25 cellular contexts compared by ENCODE assay signal in genomic region chr11:22656128-22656527, GRCh38. TPM values are rescaled to one million over a fixed set of nuclear protein-coding genes. Genes with fewer than 3 reads are reported as not detected.
DNase-seq lines count a peak whose midpoint lies in the region; ATAC-seq and TF ChIP-seq lines count a peak whose summit lies in the region.
"Had no signal": no experiment of that assay in that cellular context is flagged by ENCODE, and none has a peak within 500 bp of the region (broad histone marks: within the 10 kb centered on the region; RNA-seq: fewer than 3 reads in every experiment).

No MANE protein-coding gene starts in this region.

- no peak overlapping the region for H3K4me3 ChIP-seq in RWPE2 (ENCODE audit: severe bottlenecking)
- H3K4me3 ChIP-seq: skin epidermis had no signal

- H3K27ac ChIP-seq in RWPE2 (ENCODE audit: poor library complexity, severe bottlenecking), result no peak overlapping the region
- H3K27ac ChIP-seq: skin epidermis had no signal

- H3K27me3 Mint-ChIP-seq in natural killer cell (ENCODE audit: low read depth in 2 of 2) (no peaks in the 10 kb centered on the region), type B pancreatic cell (no peaks in the 10 kb centered on the region)
- peaks cover 13 to 19% of the 10 kb centered on the region in 2 donors for H3K27me3 Mint-ChIP-seq in natural killer cell treated with Interleukin-12 subunit alpha and Interleukin-12 subunit beta and Interleukin-15 and Interleukin-18, amount 100 ng/mL, for 72 hours
- H3K27me3 Mint-ChIP-seq: activated CD4-positive, alpha-beta memory T cell treated with anti-CD3 and anti-CD28 coated beads, Interleukin-2, amount 10 ng/mL, durations not matched to agents 7 days and 5 days; activated naive CD8-positive, alpha-beta T cell treated with anti-CD3 and anti-CD28 coated beads for 36 hours; brain; progenitor cell of endocrine pancreas had no signal

- no peaks in the 10 kb centered on the region for H3K9me3 ChIP-seq in RWPE2 (ENCODE audit: severe bottlenecking)

- ATAC-seq in natural killer cell (no peak), RWPE2 (ENCODE audit: low read depth) (peak; percentile 49; the same call in 1 of the 3 replicates)
- ATAC-seq in natural killer cell treated with Interleukin-12 subunit alpha and Interleukin-12 subunit beta and Interleukin-15 and Interleukin-18, amount 100 ng/mL, for 72 hours, result no peak
- ATAC-seq: activated T-cell treated with anti-CD3 and anti-CD28 coated beads, Interleukin-2, amount 50 U/mL, for 4 hours; Right ventricle myocardium inferior; WTC11 had no signal

- no peaks in the 10 kb centered on the region for H3K36me3 ChIP-seq in RWPE2 (ENCODE audit: low read depth)

- intact Hi-C loops in natural killer cell (cut with micrococcal nuclease), result no loop called here

- no peaks in the 10 kb centered on the region for H3K27me3 ChIP-seq in RWPE2 (ENCODE audit: insufficient read depth, poor library complexity, severe bottlenecking)

- H3K27ac Mint-ChIP-seq in natural killer cell (peak overlapping the region; percentile 50 to 75), type B pancreatic cell (no peak overlapping the region)
- H3K27ac Mint-ChIP-seq in natural killer cell treated with Interleukin-12 subunit alpha and Interleukin-12 subunit beta and Interleukin-15 and Interleukin-18, amount 100 ng/mL, for 72 hours, result peak overlapping the region in 1 of 2 donors; percentile 68
- H3K27ac Mint-ChIP-seq: activated CD4-positive, alpha-beta memory T cell treated with anti-CD3 and anti-CD28 coated beads, Interleukin-2, amount 10 ng/mL, durations not matched to agents 7 days and 5 days; activated naive CD8-positive, alpha-beta T cell treated with anti-CD3 and anti-CD28 coated beads for 36 hours; brain; dendritic cell treated with granulocyte-macrophage colony-stimulating factor and Interleukin-4, amounts not matched to agents 40 ng/mL and 50 ng/mL, for 4 days; WTC11 had no signal

- H3K36me3 Mint-ChIP-seq in natural killer cell (no peaks in the 10 kb centered on the region), type B pancreatic cell (no peaks in the 10 kb centered on the region)
- H3K36me3 Mint-ChIP-seq in natural killer cell treated with Interleukin-12 subunit alpha and Interleukin-12 subunit beta and Interleukin-15 and Interleukin-18, amount 100 ng/mL, for 72 hours, result peaks cover 13% of the 10 kb centered on the region
- H3K36me3 Mint-ChIP-seq: activated naive CD8-positive, alpha-beta T cell treated with anti-CD3 and anti-CD28 coated beads for 36 hours had no signal

- H3K9me3 Mint-ChIP-seq in natural killer cell (no peaks in the 10 kb centered on the region), type B pancreatic cell (peaks cover 9% of the 10 kb centered on the region)
- no peaks in the 10 kb centered on the region for H3K9me3 Mint-ChIP-seq in natural killer cell treated with Interleukin-12 subunit alpha and Interleukin-12 subunit beta and Interleukin-15 and Interleukin-18, amount 100 ng/mL, for 72 hours

- H3K4me3 Mint-ChIP-seq in natural killer cell, result no peak overlapping the region
- no peak overlapping the region for H3K4me3 Mint-ChIP-seq in natural killer cell treated with Interleukin-12 subunit alpha and Interleukin-12 subunit beta and Interleukin-15 and Interleukin-18, amount 100 ng/mL, for 72 hours
- H3K4me3 Mint-ChIP-seq in type B pancreatic cell, result peak overlapping the region; percentile 1
- H3K4me3 Mint-ChIP-seq: activated CD4-positive, alpha-beta memory T cell treated with anti-CD3 and anti-CD28 coated beads, Interleukin-2, amount 10 ng/mL, durations not matched to agents 7 days and 5 days; activated naive CD8-positive, alpha-beta T cell treated with anti-CD3 and anti-CD28 coated beads for 36 hours; activated T-cell treated with anti-CD3 and anti-CD28 coated beads, Interleukin-2, amount 50 U/mL, for 4 hours; brain; dendritic cell treated with granulocyte-macrophage colony-stimulating factor and Interleukin-4, amounts not matched to agents 40 ng/mL and 50 ng/mL, for 4 days; nephron; WTC11 had no signal

- H3K4me1 Mint-ChIP-seq in natural killer cell (peaks cover 25 to 28% of the 10 kb centered on the region in 2 donors), type B pancreatic cell (ENCODE audit: unreplicated experiment) (peaks cover 23% of the 10 kb centered on the region)
- H3K4me1 Mint-ChIP-seq in natural killer cell treated with Interleukin-12 subunit alpha and Interleukin-12 subunit beta and Interleukin-15 and Interleukin-18, amount 100 ng/mL, for 72 hours (ENCODE audit: low read depth in 2 of 2), result peaks cover 20 to 22% of the 10 kb centered on the region in 2 donors

- no peak for TF ChIP-seq CTCF in natural killer cell (IDR thresholded peaks at IDR 0.05)
- TF ChIP-seq CTCF in RWPE2 (IDR thresholded peaks at IDR 0.05; ENCODE audit: poor library complexity, severe bottlenecking), result no peak
- no peak for TF ChIP-seq CTCF in type B pancreatic cell (conservative IDR thresholded peaks at IDR 0.05)

- peaks cover 7% of the 10 kb centered on the region for H3K4me1 ChIP-seq in RWPE2 (ENCODE audit: insufficient read depth, poor library complexity, severe bottlenecking)

- DNase-seq in natural killer cell, result no peak
- DNase-seq in natural killer cell treated with Interleukin-12 subunit alpha and Interleukin-12 subunit beta and Interleukin-15 and Interleukin-18, amount 100 ng/mL, for 72 hours (ENCODE audit: low spot score), result no peak
- no peak for DNase-seq in RWPE2 (ENCODE audit: low spot score)
- peak; percentile 61 for DNase-seq in fibroblast of gingiva (ENCODE audit: low read depth)
- no peak for DNase-seq in type B pancreatic cell (ENCODE audit: extremely low spot score, unreplicated experiment)
- DNase-seq in ureter (ENCODE audit: low spot score), result no peak
- DNase-seq in cerebellum (ENCODE audit: low spot score), result no peak
- DNase-seq in HUDEP-2 (lab: John Stamatoyannopoulos, UW; ENCODE audit: unreplicated experiment in 76 of 76), result no peak
- DNase-seq: activated CD4-positive, alpha-beta memory T cell treated with anti-CD3 and anti-CD28 coated beads, Interleukin-2, amount 10 ng/mL, durations not matched to agents 7 days and 5 days; activated naive CD8-positive, alpha-beta T cell treated with anti-CD3 and anti-CD28 coated beads for 36 hours; activated T-cell treated with anti-CD3 and anti-CD28 coated beads, Interleukin-2, amount 50 U/mL, for 4 hours; H7; hippocampal formation; IMR-90; NCI-H1048; NCI-H2081 treated with DMSO at 0.1 percent for 48 hours; stimulated activated CD4-positive, alpha-beta T cell treated with anti-CD3 and anti-CD28 coated beads, Interleukin-4, amount 100 ng/mL, for 1 hour; T-helper 2 cell had no signal

RNA-seq across cellular contexts. Expression of gene GAS2, which starts 10.3 kb away (rescaled TPM):
- total RNA-seq in natural killer cell (1 to 10 TPM; 2.0 to 3.5 (median 2.5) TPM), type B pancreatic cell (ENCODE audit: low replicate concordance) (8.9 and 15.6 TPM in 2 replicates), ureter (12.6 TPM), cerebellum (8.3 TPM)
- 1 to 10 TPM in 1 of 2 donors, under 1 TPM in 1; 0.76 to 2.4 TPM for total RNA-seq in natural killer cell treated with Interleukin-12 subunit alpha and Interleukin-12 subunit beta and Interleukin-15 and Interleukin-18, amount 100 ng/mL, for 72 hours

RNA-seq across cellular contexts. Expression of gene FANCF, which starts 30.5 kb away (rescaled TPM):
- total RNA-seq in natural killer cell (10 to 100 TPM in 1 of 3 donors, 1 to 10 TPM in 2; 7.2 to 10.3 (median 9.7) TPM), type B pancreatic cell (ENCODE audit: low replicate concordance) (22.5 and 23.2 TPM in 2 replicates), ureter (17.9 TPM), cerebellum (19.7 TPM)
- 10 to 100 TPM in 1 of 2 donors, 1 to 10 TPM in 1; 9.4 to 11.0 TPM for total RNA-seq in natural killer cell treated with Interleukin-12 subunit alpha and Interleukin-12 subunit beta and Interleukin-15 and Interleukin-18, amount 100 ng/mL, for 72 hours
